9 cellular contexts compared by ENCODE assay signal in the genomic region with DNA sequence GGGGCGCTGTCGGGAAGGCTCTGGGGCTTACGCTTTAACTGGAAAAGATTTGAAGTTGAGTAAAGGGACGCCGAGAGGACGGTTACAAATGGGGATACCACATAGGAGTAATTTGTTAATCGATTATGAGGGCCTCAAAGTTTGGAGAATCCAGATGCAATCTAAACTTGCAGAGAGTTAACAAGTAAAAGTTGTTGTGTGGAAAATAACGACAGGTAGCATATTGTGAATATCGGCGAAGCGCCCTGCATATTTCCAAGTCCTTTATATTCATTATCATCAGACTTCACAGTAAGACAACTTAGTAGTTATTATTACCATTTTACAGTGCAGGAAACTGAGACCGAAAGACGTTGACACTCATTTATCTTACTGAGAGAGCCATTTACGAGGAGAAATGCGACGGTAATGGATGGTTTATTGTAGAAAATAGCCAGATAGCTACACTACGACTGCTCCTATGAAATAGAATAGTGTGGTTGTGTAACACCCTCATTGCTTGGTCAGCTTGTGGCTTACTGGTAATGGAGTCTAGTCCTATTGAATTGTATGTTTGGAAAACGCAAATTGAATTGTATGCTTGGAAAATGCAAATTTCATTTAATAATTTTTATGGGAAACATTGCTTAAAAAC. TPM values are rescaled to one million over a fixed set of nuclear protein-coding genes. Genes with fewer than 3 reads are reported as not detected.
DNase-seq lines count a peak whose midpoint lies in the region; ATAC-seq and TF ChIP-seq lines count a peak whose summit lies in the region.
"Had no signal": no experiment of that assay in that cellular context is flagged by ENCODE, and none has a peak within 500 bp of the region (broad histone marks: within the 10 kb centered on the region; RNA-seq: fewer than 3 reads in every experiment).

No MANE protein-coding gene starts in this region.

- DNase-seq in AML-193 (lab: John Stamatoyannopoulos, UW) = peak; percentile 57 to 66
- no peak for DNase-seq in HEK293T (ENCODE audit: extremely low spot score)
- DNase-seq in activated naive CD4-positive, alpha-beta T cell treated with anti-CD3 and anti-CD28 coated beads, Interleukin-2, amount 50 U/mL, for 72 hours (ENCODE audit: low spot score in 2 of 2) = no peak
- DNase-seq in stimulated activated naive B cell treated with anti-CD40 and anti-IgM and Interleukin-4, amounts not matched to agents 10 μg/mL and 1 μg/mL and 100 μg/mL, for 72 hours = no peak
- no peak for DNase-seq in effector CD4-positive, alpha-beta T cell

- H3K27me3 Mint-ChIP-seq in stimulated activated naive B cell treated with anti-CD40 and anti-IgM and Interleukin-4, amounts not matched to agents 10 μg/mL and 1 μg/mL and 100 μg/mL, for 72 hours = peaks cover 12 to 14% of the 10 kb centered on the region in 2 donors

- H3K4me1 ChIP-seq in iPS-18a (ENCODE audit: control insufficient read depth, low read depth, low read length) = peaks cover 18% of the 10 kb centered on the region

- no peaks in the 10 kb centered on the region for H3K27me3 ChIP-seq in iPS-18a (ENCODE audit: control insufficient read depth, insufficient read depth, low read length)

- peak overlapping the region; percentile 91 for H3K4me3 ChIP-seq in iPS-18a (ENCODE audit: low read length)

- peak overlapping the region; percentile 88 to 97 for H3K27ac Mint-ChIP-seq in activated naive CD4-positive, alpha-beta T cell treated with anti-CD3 and anti-CD28 coated beads, Interleukin-2, amount 50 U/mL, for 72 hours
- H3K27ac Mint-ChIP-seq in stimulated activated naive B cell treated with anti-CD40 and anti-IgM and Interleukin-4, amounts not matched to agents 10 μg/mL and 1 μg/mL and 100 μg/mL, for 72 hours = peak overlapping the region; percentile 93

- H3K9me3 Mint-ChIP-seq in activated naive CD4-positive, alpha-beta T cell treated with anti-CD3 and anti-CD28 coated beads, Interleukin-2, amount 50 U/mL, for 72 hours = no peaks in the 10 kb centered on the region
- no peaks in the 10 kb centered on the region for H3K9me3 Mint-ChIP-seq in stimulated activated naive B cell treated with anti-CD40 and anti-IgM and Interleukin-4, amounts not matched to agents 10 μg/mL and 1 μg/mL and 100 μg/mL, for 72 hours

- POLR2A ChIA-PET in HEK293T (lab: Yijun Ruan, JAX) = interaction anchor here (1.0 to 2.1 kb wide), 2 partner anchors 73 to 106 kb away, joined by 3 to 6 read pairs; a partner anchor contains a TSS

- H3K4me1 Mint-ChIP-seq in stimulated activated naive B cell treated with anti-CD40 and anti-IgM and Interleukin-4, amounts not matched to agents 10 μg/mL and 1 μg/mL and 100 μg/mL, for 72 hours = peaks cover 31 to 58% of the 10 kb centered on the region in 2 donors

- H3K9ac ChIP-seq in iPS-18a (ENCODE audit: low read length) = peak overlapping the region; percentile 88

- H3K36me3 ChIP-seq in iPS-18a (ENCODE audit: control insufficient read depth, low read depth, low read length) = no peaks in the 10 kb centered on the region

- CTCF ChIA-PET in HEK293T (lab: Yijun Ruan, JAX) = no interaction called here

- no peak for ATAC-seq in activated naive CD4-positive, alpha-beta T cell treated with anti-CD3 and anti-CD28 coated beads, Interleukin-2, amount 50 U/mL, for 72 hours
- ATAC-seq in stimulated activated naive B cell treated with anti-CD40 and anti-IgM and Interleukin-4, amounts not matched to agents 10 μg/mL and 1 μg/mL and 100 μg/mL, for 72 hours (replicated peaks) = no peak
- ATAC-seq in HG02852 (IDR thresholded peaks at IDR 0.05; ENCODE audit: unreplicated experiment) (no peak), GM18517 (IDR thresholded peaks at IDR 0.05; ENCODE audit: unreplicated experiment) (no peak)

- H3K36me3 Mint-ChIP-seq in activated naive CD4-positive, alpha-beta T cell treated with anti-CD3 and anti-CD28 coated beads, Interleukin-2, amount 50 U/mL, for 72 hours = peaks cover 0 to 17% of the 10 kb centered on the region in 2 donors
- H3K36me3 Mint-ChIP-seq in stimulated activated naive B cell treated with anti-CD40 and anti-IgM and Interleukin-4, amounts not matched to agents 10 μg/mL and 1 μg/mL and 100 μg/mL, for 72 hours = no peaks in the 10 kb centered on the region

- peak overlapping the region; percentile 86 to 91 for H3K4me3 Mint-ChIP-seq in stimulated activated naive B cell treated with anti-CD40 and anti-IgM and Interleukin-4, amounts not matched to agents 10 μg/mL and 1 μg/mL and 100 μg/mL, for 72 hours

- no peaks in the 10 kb centered on the region for H3K9me3 ChIP-seq in iPS-18a (ENCODE audit: control insufficient read depth, low read depth, low read length)

- H3K27ac ChIP-seq in iPS-18a (ENCODE audit: low read length) = peak overlapping the region; percentile 51

TF ChIP-seq in HEK293T, 16 proteins besides CTCF, POLR2A, EP300 and RAD21:
- no peak for TF ChIP-seq L3MBTL2 (conservative IDR thresholded peaks at IDR 0.05)
- TF ChIP-seq, protein P1, sequence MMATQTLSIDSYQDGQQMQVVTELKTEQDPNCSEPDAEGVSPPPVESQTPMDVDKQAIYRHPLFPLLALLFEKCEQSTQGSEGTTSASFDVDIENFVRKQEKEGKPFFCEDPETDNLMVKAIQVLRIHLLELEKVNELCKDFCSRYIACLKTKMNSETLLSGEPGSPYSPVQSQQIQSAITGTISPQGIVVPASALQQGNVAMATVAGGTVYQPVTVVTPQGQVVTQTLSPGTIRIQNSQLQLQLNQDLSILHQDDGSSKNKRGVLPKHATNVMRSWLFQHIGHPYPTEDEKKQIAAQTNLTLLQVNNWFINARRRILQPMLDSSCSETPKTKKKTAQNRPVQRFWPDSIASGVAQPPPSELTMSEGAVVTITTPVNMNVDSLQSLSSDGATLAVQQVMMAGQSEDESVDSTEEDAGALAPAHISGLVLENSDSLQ (IDR thresholded peaks at IDR 0.05) = peak; percentile 82
- TF ChIP-seq FOXA1 (IDR thresholded peaks at IDR 0.05) = no peak
- no peak for TF ChIP-seq FOXM1 (IDR thresholded peaks at IDR 0.05; ENCODE audit: borderline replicate concordance)

RNA-seq across cellular contexts. Expression of a gene that starts 0.7 kb away (rescaled TPM):
- total RNA-seq in activated naive CD4-positive, alpha-beta T cell treated with anti-CD3 and anti-CD28 coated beads, Interleukin-2, amount 50 U/mL, for 72 hours = 10 to 100 TPM; 20.2 to 30.3 TPM

RNA-seq across cellular contexts. Expression of a gene that starts 12.3 kb away (rescaled TPM):
- not detected for total RNA-seq in activated naive CD4-positive, alpha-beta T cell treated with anti-CD3 and anti-CD28 coated beads, Interleukin-2, amount 50 U/mL, for 72 hours
- total RNA-seq: LHCN-M2 had no signal

Comparison
In these comparisons a context has a peak if more than half of its experiments do, and no peak if none do; other contexts are left out.
1. DNase-seq: peak in AML-193 (2 of 2); none in HEK293T (single experiment), activated naive CD4-positive, alpha-beta T cell treated with anti-CD3 and anti-CD28 coated beads, Interleukin-2, amount 50 U/mL, for 72 hours (0 of 2), stimulated activated naive B cell treated with anti-CD40 and anti-IgM and Interleukin-4, amounts not matched to agents 10 μg/mL and 1 μg/mL and 100 μg/mL, for 72 hours (single experiment) and effector CD4-positive, alpha-beta T cell (single experiment).